Comparison of ENCODE assay signal across 1 cellular context in the genomic region with DNA sequence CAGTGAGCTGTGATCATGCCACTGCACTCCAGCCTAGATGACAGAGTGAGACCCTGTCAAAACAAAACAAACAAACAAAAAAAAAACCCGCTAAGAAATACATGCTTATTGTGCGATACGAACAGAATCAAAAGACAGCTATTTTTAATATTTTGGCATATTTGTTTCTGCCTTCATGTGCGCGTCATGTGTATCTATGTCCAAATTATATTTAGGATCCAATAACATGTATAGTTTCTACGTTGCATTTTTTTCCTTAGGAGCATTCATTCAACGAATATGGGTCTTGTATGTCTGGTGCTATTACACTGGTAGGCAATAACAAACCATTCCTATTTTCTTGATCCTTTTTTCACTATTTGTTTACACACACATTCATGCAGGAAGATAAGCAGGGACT.
TF ChIP-seq lines count a peak whose summit lies in the region.

No MANE protein-coding gene starts in this region.

TF ChIP-seq in IMR-90, 13 proteins besides CTCF, POLR2A, EP300 and RAD21 (continued from another document):
- TF ChIP-seq RCOR1 (IDR thresholded peaks at IDR 0.05; ENCODE audit: insufficient replicate concordance, low read length) (no peak), MAZ (IDR thresholded peaks at IDR 0.05; ENCODE audit: borderline replicate concordance, low read depth, low read length) (no peak), MXI1 (IDR thresholded peaks at IDR 0.05; ENCODE audit: borderline replicate concordance, low read depth, low read length) (no peak), SMC3 (IDR thresholded peaks at IDR 0.05; ENCODE audit: low read depth, low read length) (no peak)
- TF ChIP-seq, protein P1, sequence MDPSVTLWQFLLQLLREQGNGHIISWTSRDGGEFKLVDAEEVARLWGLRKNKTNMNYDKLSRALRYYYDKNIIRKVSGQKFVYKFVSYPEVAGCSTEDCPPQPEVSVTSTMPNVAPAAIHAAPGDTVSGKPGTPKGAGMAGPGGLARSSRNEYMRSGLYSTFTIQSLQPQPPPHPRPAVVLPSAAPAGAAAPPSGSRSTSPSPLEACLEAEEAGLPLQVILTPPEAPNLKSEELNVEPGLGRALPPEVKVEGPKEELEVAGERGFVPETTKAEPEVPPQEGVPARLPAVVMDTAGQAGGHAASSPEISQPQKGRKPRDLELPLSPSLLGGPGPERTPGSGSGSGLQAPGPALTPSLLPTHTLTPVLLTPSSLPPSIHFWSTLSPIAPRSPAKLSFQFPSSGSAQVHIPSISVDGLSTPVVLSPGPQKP (IDR thresholded peaks at IDR 0.05; ENCODE audit: borderline replicate concordance, low read depth, low read length) = no peak
